In the genomic region with DNA sequence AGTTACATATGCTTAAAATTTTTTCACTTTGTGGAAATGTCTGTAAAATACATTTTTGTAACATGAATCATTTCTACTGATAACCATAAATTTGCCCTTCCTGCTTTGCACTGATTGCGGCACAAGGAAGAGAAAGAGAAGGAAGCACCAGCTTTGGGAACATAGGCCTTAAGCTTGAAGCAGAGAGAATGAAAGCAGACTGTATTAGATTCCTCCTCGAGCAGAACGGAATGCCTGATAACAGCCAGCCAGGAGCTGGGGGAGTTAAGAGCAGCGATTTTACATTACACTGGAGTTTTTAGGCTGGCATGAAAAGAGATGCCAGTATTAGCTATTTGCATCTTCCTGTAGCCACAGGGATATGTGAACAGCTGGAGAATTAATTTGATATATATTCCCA, we compare ENCODE assay signal across 12 cellular contexts. TPM values are rescaled to one million over a fixed set of nuclear protein-coding genes. Genes with fewer than 3 reads are reported as not detected.
DNase-seq lines count a peak whose midpoint lies in the region; ATAC-seq and TF ChIP-seq lines count a peak whose summit lies in the region.
"Had no signal": no experiment of that assay in that cellular context is flagged by ENCODE, and none has a peak within 500 bp of the region (broad histone marks: within the 10 kb centered on the region; RNA-seq: fewer than 3 reads in every experiment).

No MANE protein-coding gene starts in this region.

- intact Hi-C loops in activated T-helper 1 cell treated with anti-CD3 and anti-CD28 coated beads, Interleukin-12 subunit alpha, Interleukin-12 subunit beta, Interleukin-2, Interleukin-4 antibody, amounts not matched to agents 30 ng/mL and 10 ng/mL and 1 ng/mL, durations not matched to agents 14 hours and 24 hours and 36 hours (cut with micrococcal nuclease) = loop anchor here (5.0 kb wide), 1 partner anchor 73 kb away; no protein-coding TSS in a partner anchor

- H3K4me2 ChIP-seq in smooth muscle cell (peak overlapping the region; percentile 50), Karpas-422 (ENCODE audit: low read depth, low read length, poor library complexity, severe bottlenecking) (no peak overlapping the region)

- H3K9me2 ChIP-seq in Karpas-422 (replicated peaks; ENCODE audit: insufficient read depth, low read length) = no peaks in the 10 kb centered on the region

- H3K4me1 Mint-ChIP-seq in activated T-helper 1 cell treated with anti-CD3 and anti-CD28 coated beads, Interleukin-12 subunit alpha, Interleukin-12 subunit beta, Interleukin-2, Interleukin-4 antibody, amounts not matched to agents 30 ng/mL and 10 ng/mL and 1 ng/mL, durations not matched to agents 14 hours and 24 hours and 36 hours (ENCODE audit: low read depth) = peaks cover 15% of the 10 kb centered on the region

- H3K4me3 Mint-ChIP-seq in activated T-helper 1 cell treated with anti-CD3 and anti-CD28 coated beads, Interleukin-12 subunit alpha, Interleukin-12 subunit beta, Interleukin-2, Interleukin-4 antibody, amounts not matched to agents 30 ng/mL and 10 ng/mL and 1 ng/mL, durations not matched to agents 14 hours and 24 hours and 36 hours = no peak overlapping the region
- H3K4me3 Mint-ChIP-seq: stimulated activated naive CD8-positive, alpha-beta T cell treated with anti-CD3 and anti-CD28 coated beads, Interleukin-15, amount 100 ng/mL, for 72 hours had no signal

- ATAC-seq in GM21528 (IDR thresholded peaks at IDR 0.05; ENCODE audit: low FRiP score, unreplicated experiment) (no peak), GM19023 (IDR thresholded peaks at IDR 0.05; ENCODE audit: unreplicated experiment) (no peak)
- ATAC-seq: stimulated activated naive CD8-positive, alpha-beta T cell treated with anti-CD3 and anti-CD28 coated beads, Interleukin-15, amount 100 ng/mL, for 72 hours had no signal

- H3K36me3 Mint-ChIP-seq in activated T-helper 1 cell treated with anti-CD3 and anti-CD28 coated beads, Interleukin-12 subunit alpha, Interleukin-12 subunit beta, Interleukin-2, Interleukin-4 antibody, amounts not matched to agents 30 ng/mL and 10 ng/mL and 1 ng/mL, durations not matched to agents 14 hours and 24 hours and 36 hours (ENCODE audit: low read depth) = no peaks in the 10 kb centered on the region

- H3K36me3 ChIP-seq in smooth muscle cell (ENCODE audit: low read depth) = no peaks in the 10 kb centered on the region
- H3K36me3 ChIP-seq in Karpas-422 (ENCODE audit: insufficient read depth, low read length) = no peaks in the 10 kb centered on the region

- peak overlapping the region; percentile 11 for H2AFZ ChIP-seq in smooth muscle cell (ENCODE audit: low read depth)
- no peak overlapping the region for H2AFZ ChIP-seq in Karpas-422 (ENCODE audit: low read length)

- DNase-seq in NCI-H226 = peak; percentile 86
- DNase-seq in coronary artery (ENCODE audit: low spot score) = no peak
- DNase-seq in left kidney (ENCODE audit: low read depth, low spot score) = peak; percentile 78
- DNase-seq in smooth muscle cell (lab: John Stamatoyannopoulos, UW; ENCODE audit: unreplicated experiment) = no peak
- DNase-seq in Karpas-422 = no peak
- no peak for DNase-seq in activated T-helper 1 cell treated with anti-CD3 and anti-CD28 coated beads, Interleukin-12 subunit alpha, Interleukin-12 subunit beta, Interleukin-2, Interleukin-4 antibody, amounts not matched to agents 30 ng/mL and 10 ng/mL and 1 ng/mL, durations not matched to agents 14 hours and 24 hours and 36 hours (ENCODE audit: low spot score)
- DNase-seq: DMS153; effector CD8-positive, alpha-beta T cell; left cardiac atrium; stimulated activated naive CD8-positive, alpha-beta T cell treated with anti-CD3 and anti-CD28 coated beads, Interleukin-15, amount 100 ng/mL, for 72 hours had no signal

- H3K4me3 ChIP-seq in coronary artery = peak overlapping the region; percentile 18
- no peak overlapping the region for H3K4me3 ChIP-seq in smooth muscle cell
- H3K4me3 ChIP-seq in Karpas-422 (ENCODE audit: low read length) = no peak overlapping the region

- peaks cover 24% of the 10 kb centered on the region for H3K27me3 Mint-ChIP-seq in activated T-helper 1 cell treated with anti-CD3 and anti-CD28 coated beads, Interleukin-12 subunit alpha, Interleukin-12 subunit beta, Interleukin-2, Interleukin-4 antibody, amounts not matched to agents 30 ng/mL and 10 ng/mL and 1 ng/mL, durations not matched to agents 14 hours and 24 hours and 36 hours (ENCODE audit: insufficient read depth)
- H3K27me3 Mint-ChIP-seq: stimulated activated naive CD8-positive, alpha-beta T cell treated with anti-CD3 and anti-CD28 coated beads, Interleukin-15, amount 100 ng/mL, for 72 hours had no signal

- no peaks in the 10 kb centered on the region for H3K9me3 Mint-ChIP-seq in activated T-helper 1 cell treated with anti-CD3 and anti-CD28 coated beads, Interleukin-12 subunit alpha, Interleukin-12 subunit beta, Interleukin-2, Interleukin-4 antibody, amounts not matched to agents 30 ng/mL and 10 ng/mL and 1 ng/mL, durations not matched to agents 14 hours and 24 hours and 36 hours
- H3K9me3 Mint-ChIP-seq: stimulated activated naive CD8-positive, alpha-beta T cell treated with anti-CD3 and anti-CD28 coated beads, Interleukin-15, amount 100 ng/mL, for 72 hours had no signal

- no peaks in the 10 kb centered on the region for H3K27me3 ChIP-seq in smooth muscle cell (ENCODE audit: low read depth)
- H3K27me3 ChIP-seq in Karpas-422 (ENCODE audit: low read length) = no peaks in the 10 kb centered on the region

- TF ChIP-seq CTCF in coronary artery (IDR thresholded peaks at IDR 0.05) (no peak), smooth muscle cell (IDR thresholded peaks at IDR 0.05; ENCODE audit: borderline replicate concordance, insufficient read depth, poor library complexity, severe bottlenecking) (no peak)

- peaks cover 4% of the 10 kb centered on the region for H3K79me2 ChIP-seq in smooth muscle cell (ENCODE audit: low read depth)
- no peaks in the 10 kb centered on the region for H3K79me2 ChIP-seq in Karpas-422 (ENCODE audit: low read length)

- no peaks in the 10 kb centered on the region for H3K4me1 ChIP-seq in smooth muscle cell (ENCODE audit: low read depth)
- no peaks in the 10 kb centered on the region for H3K4me1 ChIP-seq in Karpas-422 (ENCODE audit: low read length)

- 8% methylated on average over 4 of the region's 4 CpGs for WGBS in smooth muscle cell (ENCODE audit: low lambda C conversion rate)

- H4K20me1 ChIP-seq in smooth muscle cell (ENCODE audit: low read depth) = peaks cover under 1% of the 10 kb centered on the region
- no peaks in the 10 kb centered on the region for H4K20me1 ChIP-seq in Karpas-422 (ENCODE audit: insufficient read depth, low read depth, low read length)

- peak overlapping the region; percentile 29 to 57 for H3K27ac ChIP-seq in coronary artery
- H3K27ac ChIP-seq in smooth muscle cell (ENCODE audit: low read depth) = peak overlapping the region; percentile 39
- no peak overlapping the region for H3K27ac ChIP-seq in Karpas-422 (ENCODE audit: low read length)

- H3K9me3 ChIP-seq in smooth muscle cell (replicated peaks; ENCODE audit: low read depth) = no peaks in the 10 kb centered on the region
- no peaks in the 10 kb centered on the region for H3K9me3 ChIP-seq in Karpas-422 (ENCODE audit: low read length)

- no peak overlapping the region for H3K27ac Mint-ChIP-seq in activated T-helper 1 cell treated with anti-CD3 and anti-CD28 coated beads, Interleukin-12 subunit alpha, Interleukin-12 subunit beta, Interleukin-2, Interleukin-4 antibody, amounts not matched to agents 30 ng/mL and 10 ng/mL and 1 ng/mL, durations not matched to agents 14 hours and 24 hours and 36 hours
- H3K27ac Mint-ChIP-seq: stimulated activated naive CD8-positive, alpha-beta T cell treated with anti-CD3 and anti-CD28 coated beads, Interleukin-15, amount 100 ng/mL, for 72 hours had no signal

- H3F3A ChIP-seq in smooth muscle cell (ENCODE audit: low read depth) = no peaks in the 10 kb centered on the region

- no peak overlapping the region for H3K9ac ChIP-seq in smooth muscle cell (ENCODE audit: low read depth)
- no peak overlapping the region for H3K9ac ChIP-seq in Karpas-422 (ENCODE audit: low read length)

RNA-seq across cellular contexts. Expression of a gene that starts 33.5 kb away (rescaled TPM):
- 28.0 and 32.8 TPM in 2 replicates for total RNA-seq in smooth muscle cell
- polyA plus RNA-seq in smooth muscle cell = 10.1 and 15.7 TPM in 2 replicates
- not detected in 2 replicates for total RNA-seq in Karpas-422 (2014; rRNA removed; shearing (Covaris generic); ENCODE audit: low replicate concordance)
- total RNA-seq in activated T-helper 1 cell treated with anti-CD3 and anti-CD28 coated beads, Interleukin-12 subunit alpha, Interleukin-12 subunit beta, Interleukin-2, Interleukin-4 antibody, amounts not matched to agents 30 ng/mL and 10 ng/mL and 1 ng/mL, durations not matched to agents 14 hours and 24 hours and 36 hours = 15.3 and 17.6 TPM in 2 replicates

Comparison
In these comparisons a context has a peak if more than half of its experiments do, and no peak if none do; other contexts are left out.
1. DNase-seq: peak in NCI-H226 (single experiment) and left kidney (single experiment); none in coronary artery (single experiment), smooth muscle cell (single experiment), Karpas-422 (single experiment) and activated T-helper 1 cell treated with anti-CD3 and anti-CD28 coated beads, Interleukin-12 subunit alpha, Interleukin-12 subunit beta, Interleukin-2, Interleukin-4 antibody, amounts not matched to agents 30 ng/mL and 10 ng/mL and 1 ng/mL, durations not matched to agents 14 hours and 24 hours and 36 hours (single experiment).
2. RNA of a gene that starts 33.5 kb away (total RNA-seq): 28.0 to 32.8 TPM in smooth muscle cell and 15.3 to 17.6 TPM in activated T-helper 1 cell treated with anti-CD3 and anti-CD28 coated beads, Interleukin-12 subunit alpha, Interleukin-12 subunit beta, Interleukin-2, Interleukin-4 antibody, amounts not matched to agents 30 ng/mL and 10 ng/mL and 1 ng/mL, durations not matched to agents 14 hours and 24 hours and 36 hours; not detected in Karpas-422; every median in the first group is over 10 times any median in the second.